ENCODE assay signal across 1 cellular context in the genomic region with DNA sequence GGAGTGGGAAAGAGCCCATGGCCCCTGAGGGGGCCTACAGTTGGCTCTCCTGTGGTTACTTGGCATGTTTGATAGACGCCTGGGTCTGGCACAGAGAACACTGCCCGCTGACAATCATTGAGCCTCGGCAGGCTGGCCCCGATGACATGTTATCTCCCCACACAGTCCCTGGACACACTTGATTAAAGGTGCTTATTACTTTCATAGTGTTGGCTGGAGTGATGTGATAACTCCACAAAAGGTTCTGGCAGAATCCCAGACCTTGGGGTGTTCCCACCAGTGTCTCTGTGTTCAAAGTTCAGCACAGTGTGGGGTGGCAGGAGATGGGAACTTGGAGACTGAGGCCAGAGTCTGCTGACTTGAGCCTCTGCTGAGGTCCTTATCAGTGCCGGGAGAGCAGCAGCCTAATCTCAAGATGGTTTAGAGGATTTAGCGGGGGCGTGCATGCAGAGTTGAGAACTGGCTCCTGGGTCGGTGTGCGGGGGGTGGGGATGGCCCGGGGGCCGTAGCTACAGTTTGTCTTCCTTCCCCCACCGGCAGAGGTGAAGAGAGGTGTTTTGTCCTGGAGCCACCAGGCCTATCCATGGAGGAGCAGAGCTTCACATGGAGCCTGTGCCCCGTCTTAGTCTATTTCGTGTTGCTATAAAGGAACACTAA.
TF ChIP-seq lines count a peak whose summit lies in the region.

No MANE protein-coding gene starts in this region.

TF ChIP-seq in K562, 482 proteins besides CTCF, POLR2A, EP300 and RAD21 (continues in another document):
- peak; percentile 38; the same call in 1 of the 2 replicates for TF ChIP-seq ZBTB7A (IDR thresholded peaks at IDR 0.05; ENCODE audit: borderline replicate concordance, control insufficient read depth, low read depth, low read length)
- TF ChIP-seq ARID1B (IDR thresholded peaks at IDR 0.05): peak; percentile 95
- TF ChIP-seq, protein P1, sequence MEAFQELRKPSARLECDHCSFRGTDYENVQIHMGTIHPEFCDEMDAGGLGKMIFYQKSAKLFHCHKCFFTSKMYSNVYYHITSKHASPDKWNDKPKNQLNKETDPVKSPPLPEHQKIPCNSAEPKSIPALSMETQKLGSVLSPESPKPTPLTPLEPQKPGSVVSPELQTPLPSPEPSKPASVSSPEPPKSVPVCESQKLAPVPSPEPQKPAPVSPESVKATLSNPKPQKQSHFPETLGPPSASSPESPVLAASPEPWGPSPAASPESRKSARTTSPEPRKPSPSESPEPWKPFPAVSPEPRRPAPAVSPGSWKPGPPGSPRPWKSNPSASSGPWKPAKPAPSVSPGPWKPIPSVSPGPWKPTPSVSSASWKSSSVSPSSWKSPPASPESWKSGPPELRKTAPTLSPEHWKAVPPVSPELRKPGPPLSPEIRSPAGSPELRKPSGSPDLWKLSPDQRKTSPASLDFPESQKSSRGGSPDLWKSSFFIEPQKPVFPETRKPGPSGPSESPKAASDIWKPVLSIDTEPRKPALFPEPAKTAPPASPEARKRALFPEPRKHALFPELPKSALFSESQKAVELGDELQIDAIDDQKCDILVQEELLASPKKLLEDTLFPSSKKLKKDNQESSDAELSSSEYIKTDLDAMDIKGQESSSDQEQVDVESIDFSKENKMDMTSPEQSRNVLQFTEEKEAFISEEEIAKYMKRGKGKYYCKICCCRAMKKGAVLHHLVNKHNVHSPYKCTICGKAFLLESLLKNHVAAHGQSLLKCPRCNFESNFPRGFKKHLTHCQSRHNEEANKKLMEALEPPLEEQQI (IDR thresholded peaks at IDR 0.05): 0 out of 2 replicates have a peak, but pooled peaks have one; percentile 25
- TF ChIP-seq ZNF197 (CRISPR knock-in tag; IDR thresholded peaks at IDR 0.05; ENCODE audit: low read depth): no peak
- peak; percentile 59; the same call in 1 of the 2 replicates for TF ChIP-seq JUND (IDR thresholded peaks at IDR 0.05; ENCODE audit: borderline replicate concordance, low read depth, low read length)
- no peak; the same call in 2 of the 3 replicates for TF ChIP-seq JUND (tag; IDR thresholded peaks at IDR 0.05; ENCODE audit: borderline replicate concordance, low read depth, low read length)
- no peak for TF ChIP-seq ZSCAN32 (CRISPR knock-in tag; IDR thresholded peaks at IDR 0.05)
- TF ChIP-seq TGIF2 (CRISPR knock-in tag; IDR thresholded peaks at IDR 0.05): no peak
- peak; percentile 84 for TF ChIP-seq GATA2 (CRISPR knock-in tag; IDR thresholded peaks at IDR 0.05)
- TF ChIP-seq, protein P2, sequence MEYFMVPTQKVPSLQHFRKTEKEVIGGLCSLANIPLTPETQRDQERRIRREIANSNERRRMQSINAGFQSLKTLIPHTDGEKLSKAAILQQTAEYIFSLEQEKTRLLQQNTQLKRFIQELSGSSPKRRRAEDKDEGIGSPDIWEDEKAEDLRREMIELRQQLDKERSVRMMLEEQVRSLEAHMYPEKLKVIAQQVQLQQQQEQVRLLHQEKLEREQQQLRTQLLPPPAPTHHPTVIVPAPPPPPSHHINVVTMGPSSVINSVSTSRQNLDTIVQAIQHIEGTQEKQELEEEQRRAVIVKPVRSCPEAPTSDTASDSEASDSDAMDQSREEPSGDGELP (CRISPR knock-in tag; IDR thresholded peaks at IDR 0.05; ENCODE audit: borderline replicate concordance): peak; percentile 32; the same call in 1 of the 2 replicates
- peak; percentile 63 for TF ChIP-seq ATF7 (IDR thresholded peaks at IDR 0.05)
- TF ChIP-seq TEAD1 (CRISPR knock-in tag; IDR thresholded peaks at IDR 0.05): 0 out of 4 replicates have a peak, but pooled peaks of 1 of the 2 experiments have one; percentile 47
- peak; percentile 73 for TF ChIP-seq STAT5A (IDR thresholded peaks at IDR 0.05; ENCODE audit: borderline replicate concordance, low read length)
- peak; percentile 92 for TF ChIP-seq TAL1 (IDR thresholded peaks at IDR 0.05)
- no peak for TF ChIP-seq FOXP1 (CRISPR knock-in tag; IDR thresholded peaks at IDR 0.05)
- TF ChIP-seq SP1 (CRISPR knock-in tag; IDR thresholded peaks at IDR 0.05): peak; percentile 41; the same call in 1 of the 2 replicates
- TF ChIP-seq, protein P3, sequence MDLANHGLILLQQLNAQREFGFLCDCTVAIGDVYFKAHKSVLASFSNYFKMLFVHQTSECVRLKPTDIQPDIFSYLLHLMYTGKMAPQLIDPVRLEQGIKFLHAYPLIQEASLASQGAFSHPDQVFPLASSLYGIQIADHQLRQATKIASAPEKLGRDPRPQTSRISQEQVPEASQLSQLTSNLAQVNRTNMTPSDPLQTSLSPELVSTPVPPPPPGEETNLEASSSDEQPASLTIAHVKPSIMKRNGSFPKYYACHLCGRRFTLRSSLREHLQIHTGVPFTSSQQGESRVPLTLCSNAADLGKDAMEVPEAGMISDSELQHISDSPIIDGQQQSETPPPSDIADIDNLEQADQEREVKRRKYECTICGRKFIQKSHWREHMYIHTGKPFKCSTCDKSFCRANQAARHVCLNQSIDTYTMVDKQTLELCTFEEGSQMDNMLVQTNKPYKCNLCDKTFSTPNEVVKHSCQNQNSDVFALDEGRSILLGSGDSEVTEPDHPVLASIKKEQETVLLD (IDR thresholded peaks at IDR 0.05): peak; percentile 65; the same call in 1 of the 2 replicates
- TF ChIP-seq FOXM1 (IDR thresholded peaks at IDR 0.05; ENCODE audit: low read depth): peak; percentile 76
- TF ChIP-seq FOXM1 (CRISPR knock-in tag; IDR thresholded peaks at IDR 0.05; ENCODE audit: low read depth): no peak
- 0 out of 2 replicates have a peak, but pooled peaks have one; percentile 12 for TF ChIP-seq NR2C1 (IDR thresholded peaks at IDR 0.05)
- TF ChIP-seq NR2C1 (tag; IDR thresholded peaks at IDR 0.05): no peak
- TF ChIP-seq POLR2AphosphoS5 (IDR thresholded peaks at IDR 0.05; ENCODE audit: control insufficient read depth, insufficient read depth, low read depth, low read length): peak; percentile 82; the same call in 1 of the 2 replicates
- TF ChIP-seq, protein P4, sequence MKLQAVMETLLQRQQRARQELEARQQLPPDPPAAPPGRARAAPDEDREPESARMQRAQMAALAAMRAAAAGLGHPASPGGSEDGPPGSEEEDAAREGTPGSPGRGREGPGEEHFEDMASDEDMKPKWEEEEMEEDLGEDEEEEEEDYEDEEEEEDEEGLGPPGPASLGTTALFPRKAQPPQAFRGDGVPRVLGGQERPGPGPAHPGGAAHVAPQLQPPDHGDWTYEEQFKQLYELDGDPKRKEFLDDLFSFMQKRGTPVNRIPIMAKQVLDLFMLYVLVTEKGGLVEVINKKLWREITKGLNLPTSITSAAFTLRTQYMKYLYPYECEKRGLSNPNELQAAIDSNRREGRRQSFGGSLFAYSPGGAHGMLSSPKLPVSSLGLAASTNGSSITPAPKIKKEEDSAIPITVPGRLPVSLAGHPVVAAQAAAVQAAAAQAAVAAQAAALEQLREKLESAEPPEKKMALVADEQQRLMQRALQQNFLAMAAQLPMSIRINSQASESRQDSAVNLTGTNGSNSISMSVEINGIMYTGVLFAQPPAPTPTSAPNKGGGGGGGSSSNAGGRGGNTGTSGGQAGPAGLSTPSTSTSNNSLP (IDR thresholded peaks at IDR 0.05; ENCODE audit: borderline replicate concordance, low read depth, low read length): peak; percentile 50; the same call in 1 of the 2 replicates
- no peak for TF ChIP-seq SMC3 (conservative IDR thresholded peaks at IDR 0.05; ENCODE audit: insufficient read depth, low read depth, low read length)
- peak; percentile 35; the same call in 1 of the 2 replicates for TF ChIP-seq NCOA1 (IDR thresholded peaks at IDR 0.05; ENCODE audit: low read depth)
- TF ChIP-seq, protein P5, sequence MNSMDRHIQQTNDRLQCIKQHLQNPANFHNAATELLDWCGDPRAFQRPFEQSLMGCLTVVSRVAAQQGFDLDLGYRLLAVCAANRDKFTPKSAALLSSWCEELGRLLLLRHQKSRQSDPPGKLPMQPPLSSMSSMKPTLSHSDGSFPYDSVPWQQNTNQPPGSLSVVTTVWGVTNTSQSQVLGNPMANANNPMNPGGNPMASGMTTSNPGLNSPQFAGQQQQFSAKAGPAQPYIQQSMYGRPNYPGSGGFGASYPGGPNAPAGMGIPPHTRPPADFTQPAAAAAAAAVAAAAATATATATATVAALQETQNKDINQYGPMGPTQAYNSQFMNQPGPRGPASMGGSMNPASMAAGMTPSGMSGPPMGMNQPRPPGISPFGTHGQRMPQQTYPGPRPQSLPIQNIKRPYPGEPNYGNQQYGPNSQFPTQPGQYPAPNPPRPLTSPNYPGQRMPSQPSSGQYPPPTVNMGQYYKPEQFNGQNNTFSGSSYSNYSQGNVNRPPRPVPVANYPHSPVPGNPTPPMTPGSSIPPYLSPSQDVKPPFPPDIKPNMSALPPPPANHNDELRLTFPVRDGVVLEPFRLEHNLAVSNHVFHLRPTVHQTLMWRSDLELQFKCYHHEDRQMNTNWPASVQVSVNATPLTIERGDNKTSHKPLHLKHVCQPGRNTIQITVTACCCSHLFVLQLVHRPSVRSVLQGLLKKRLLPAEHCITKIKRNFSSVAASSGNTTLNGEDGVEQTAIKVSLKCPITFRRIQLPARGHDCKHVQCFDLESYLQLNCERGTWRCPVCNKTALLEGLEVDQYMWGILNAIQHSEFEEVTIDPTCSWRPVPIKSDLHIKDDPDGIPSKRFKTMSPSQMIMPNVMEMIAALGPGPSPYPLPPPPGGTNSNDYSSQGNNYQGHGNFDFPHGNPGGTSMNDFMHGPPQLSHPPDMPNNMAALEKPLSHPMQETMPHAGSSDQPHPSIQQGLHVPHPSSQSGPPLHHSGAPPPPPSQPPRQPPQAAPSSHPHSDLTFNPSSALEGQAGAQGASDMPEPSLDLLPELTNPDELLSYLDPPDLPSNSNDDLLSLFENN (IDR thresholded peaks at IDR 0.05; ENCODE audit: low read depth in 2 of 2, low read length in 2 of 2): peak in 1 of 2 experiments; percentile 67; a peak in 1 of 4 replicates
- peak; percentile 84 for TF ChIP-seq KLF16 (IDR thresholded peaks at IDR 0.05)
- TF ChIP-seq MCM5 (IDR thresholded peaks at IDR 0.05; ENCODE audit: low read depth): no peak
- peak; percentile 76 for TF ChIP-seq MTA1 (IDR thresholded peaks at IDR 0.05; ENCODE audit: borderline replicate concordance)
- TF ChIP-seq NCOR1 (IDR thresholded peaks at IDR 0.05): peak; percentile 92
- no peak for TF ChIP-seq SRF (CRISPR knock-in tag; IDR thresholded peaks at IDR 0.05)
- TF ChIP-seq, protein P6, sequence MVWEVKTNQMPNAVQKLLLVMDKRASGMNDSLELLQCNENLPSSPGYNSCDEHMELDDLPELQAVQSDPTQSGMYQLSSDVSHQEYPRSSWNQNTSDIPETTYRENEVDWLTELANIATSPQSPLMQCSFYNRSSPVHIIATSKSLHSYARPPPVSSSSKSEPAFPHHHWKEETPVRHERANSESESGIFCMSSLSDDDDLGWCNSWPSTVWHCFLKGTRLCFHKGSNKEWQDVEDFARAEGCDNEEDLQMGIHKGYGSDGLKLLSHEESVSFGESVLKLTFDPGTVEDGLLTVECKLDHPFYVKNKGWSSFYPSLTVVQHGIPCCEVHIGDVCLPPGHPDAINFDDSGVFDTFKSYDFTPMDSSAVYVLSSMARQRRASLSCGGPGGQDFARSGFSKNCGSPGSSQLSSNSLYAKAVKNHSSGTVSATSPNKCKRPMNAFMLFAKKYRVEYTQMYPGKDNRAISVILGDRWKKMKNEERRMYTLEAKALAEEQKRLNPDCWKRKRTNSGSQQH (CRISPR knock-in tag; IDR thresholded peaks at IDR 0.05): no peak
- peak; percentile 84 for TF ChIP-seq MTA2 (IDR thresholded peaks at IDR 0.05; ENCODE audit: low read depth)
- 0 out of 2 replicates have a peak, but pooled peaks have one; percentile 23 for TF ChIP-seq ELF4 (CRISPR knock-in tag; IDR thresholded peaks at IDR 0.05)
- TF ChIP-seq MEIS2 (IDR thresholded peaks at IDR 0.05; ENCODE audit: partially characterized antibody): peak; percentile 56
- 0 out of 2 replicates have a peak, but pooled peaks have one; percentile 21 for TF ChIP-seq FOSL1 (tag; conservative IDR thresholded peaks at IDR 0.05)
- 0 out of 4 replicates have a peak, but pooled peaks of 1 of the 2 experiments have one; percentile 9 for TF ChIP-seq NRF1 (conservative IDR thresholded peaks at IDR 0.05 in 1 of 2, IDR thresholded peaks at IDR 0.05 in 1 of 2)
- TF ChIP-seq POLR2H (tag; IDR thresholded peaks at IDR 0.05; ENCODE audit: low read depth): no peak
- TF ChIP-seq HEY1 (CRISPR knock-in tag; IDR thresholded peaks at IDR 0.05; ENCODE audit: borderline replicate concordance): no peak
- peak; percentile 94 for TF ChIP-seq TCF3 (CRISPR knock-in tag; IDR thresholded peaks at IDR 0.05)
- TF ChIP-seq PML (IDR thresholded peaks at IDR 0.05; ENCODE audit: low read length): peak; percentile 77
- TF ChIP-seq TEAD4 (IDR thresholded peaks at IDR 0.05; ENCODE audit: low read length): peak; percentile 91
- no peak for TF ChIP-seq TEAD4 (CRISPR knock-in tag; IDR thresholded peaks at IDR 0.05; ENCODE audit: borderline replicate concordance)
- no peak for TF ChIP-seq RNF2 (IDR thresholded peaks at IDR 0.05)
- peak; percentile 90 for TF ChIP-seq CTBP1 (IDR thresholded peaks at IDR 0.05; ENCODE audit: borderline replicate concordance)
- TF ChIP-seq HDAC1 (IDR thresholded peaks at IDR 0.05): peak in 1 of 2 experiments; percentile 68; a peak in 2 of 4 replicates
- TF ChIP-seq ZFX (CRISPR knock-in tag; IDR thresholded peaks at IDR 0.05): peak; percentile 44
- TF ChIP-seq, protein P7, sequence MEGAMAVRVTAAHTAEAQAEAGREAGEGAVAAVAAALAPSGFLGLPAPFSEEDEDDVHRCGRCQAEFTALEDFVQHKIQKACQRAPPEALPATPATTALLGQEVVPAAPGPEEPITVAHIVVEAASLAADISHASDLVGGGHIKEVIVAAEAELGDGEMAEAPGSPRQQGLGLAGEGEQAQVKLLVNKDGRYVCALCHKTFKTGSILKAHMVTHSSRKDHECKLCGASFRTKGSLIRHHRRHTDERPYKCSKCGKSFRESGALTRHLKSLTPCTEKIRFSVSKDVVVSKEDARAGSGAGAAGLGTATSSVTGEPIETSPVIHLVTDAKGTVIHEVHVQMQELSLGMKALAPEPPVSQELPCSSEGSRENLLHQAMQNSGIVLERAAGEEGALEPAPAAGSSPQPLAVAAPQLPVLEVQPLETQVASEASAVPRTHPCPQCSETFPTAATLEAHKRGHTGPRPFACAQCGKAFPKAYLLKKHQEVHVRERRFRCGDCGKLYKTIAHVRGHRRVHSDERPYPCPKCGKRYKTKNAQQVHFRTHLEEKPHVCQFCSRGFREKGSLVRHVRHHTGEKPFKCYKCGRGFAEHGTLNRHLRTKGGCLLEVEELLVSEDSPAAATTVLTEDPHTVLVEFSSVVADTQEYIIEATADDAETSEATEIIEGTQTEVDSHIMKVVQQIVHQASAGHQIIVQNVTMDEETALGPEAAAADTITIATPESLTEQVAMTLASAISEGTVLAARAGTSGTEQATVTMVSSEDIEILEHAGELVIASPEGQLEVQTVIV (CRISPR knock-in tag; IDR thresholded peaks at IDR 0.05; ENCODE audit: borderline replicate concordance): no peak
